ENCODE assay signal across 1 cellular context in genomic region chr12:56631790-56632700, GRCh38.
TF ChIP-seq lines count a peak whose summit lies in the region.

No MANE protein-coding gene starts in this region.

TF ChIP-seq in GM12878, 131 proteins besides CTCF, POLR2A, EP300 and RAD21:
- TF ChIP-seq TBL1XR1 (IDR thresholded peaks at IDR 0.05; ENCODE audit: low read depth, low read length) (no peak; the same call in 1 of the 2 replicates), LARP7 (IDR thresholded peaks at IDR 0.05) (no peak), PRDM15 (CRISPR knock-in tag; IDR thresholded peaks at IDR 0.05) (no peak), EED (IDR thresholded peaks at IDR 0.05; ENCODE audit: low read depth) (peak; percentile 27; the same call in 1 of the 2 replicates), SUPT20H (IDR thresholded peaks at IDR 0.05; ENCODE audit: borderline replicate concordance, control insufficient read depth, low read depth, low read length) (no peak), FOXM1 (IDR thresholded peaks at IDR 0.05; ENCODE audit: low read depth, low read length) (no peak), TCF3 (IDR thresholded peaks at IDR 0.05; ENCODE audit: borderline replicate concordance, insufficient read depth, low read depth, low read length) (no peak), IRF4 (IDR thresholded peaks at IDR 0.05; ENCODE audit: low read depth, low read length) (no peak), IKZF1 (conservative IDR thresholded peaks at IDR 0.05) (peak; percentile 70), CREM (IDR thresholded peaks at IDR 0.05; ENCODE audit: low read depth) (peak; percentile 29; the same call in 1 of the 2 replicates), NKRF (conservative IDR thresholded peaks at IDR 0.05) (no peak), ETV6 (conservative IDR thresholded peaks at IDR 0.05 in 1 of 2, IDR thresholded peaks at IDR 0.05 in 1 of 2; ENCODE audit: borderline replicate concordance in 1 of 2, low read depth in 1 of 2) (no peak), HSF1 (IDR thresholded peaks at IDR 0.05; ENCODE audit: low read depth, low read length) (no peak), YBX1 (IDR thresholded peaks at IDR 0.05) (no peak), IKZF2 (IDR thresholded peaks at IDR 0.05) (peak in 1 of 2 experiments; percentile 39; a peak in 2 of 4 replicates), YY1 (IDR thresholded peaks at IDR 0.05; ENCODE audit: low read depth, low read length) (no peak), NFXL1 (IDR thresholded peaks at IDR 0.05; ENCODE audit: borderline replicate concordance) (no peak), TCF7 (IDR thresholded peaks at IDR 0.05; ENCODE audit: borderline replicate concordance) (no peak), SP1 (IDR thresholded peaks at IDR 0.05; ENCODE audit: low read depth, low read length) (peak; percentile 42), JUNB (IDR thresholded peaks at IDR 0.05) (no peak), WRNIP1 (IDR thresholded peaks at IDR 0.05; ENCODE audit: borderline replicate concordance, low read depth, low read length) (no peak), RELB (IDR thresholded peaks at IDR 0.05; ENCODE audit: low read depth) (peak; percentile 58), ZNF24 (IDR thresholded peaks at IDR 0.05) (no peak), SREBF1 (IDR thresholded peaks at IDR 0.05; ENCODE audit: low read length) (no peak), E2F8 (IDR thresholded peaks at IDR 0.05; ENCODE audit: low read depth, partially characterized antibody) (no peak), EGR1 (IDR thresholded peaks at IDR 0.05; ENCODE audit: borderline replicate concordance in 1 of 2, low read depth in 2 of 2, low read length in 2 of 2) (peak in 1 of 2 experiments; percentile 92; a peak in 2 of 3 replicates), MYB (IDR thresholded peaks at IDR 0.05; ENCODE audit: borderline replicate concordance, low read depth, low read length) (no peak), DPF2 (IDR thresholded peaks at IDR 0.05) (0 out of 2 replicates have a peak, but pooled peaks have one; percentile 36), CBFB (IDR thresholded peaks at IDR 0.05; ENCODE audit: low read depth) (0 out of 2 replicates have a peak, but pooled peaks have one; percentile 31), NR2F1 (conservative IDR thresholded peaks at IDR 0.05) (peak; percentile 29), ESRRA (IDR thresholded peaks at IDR 0.05; ENCODE audit: low read length) (peak; percentile 77; the same call in 1 of the 2 replicates), NRF1 (conservative IDR thresholded peaks at IDR 0.05; ENCODE audit: low read depth, low read length) (no peak), MEF2B (IDR thresholded peaks at IDR 0.05; ENCODE audit: partially characterized antibody, poor library complexity, severe bottlenecking) (no peak), FOS (IDR thresholded peaks at IDR 0.05; ENCODE audit: borderline replicate concordance, extremely low read depth, insufficient read length) (no peak), SPI1 (IDR thresholded peaks at IDR 0.05; ENCODE audit: borderline replicate concordance, insufficient read depth, low read depth, low read length) (peak; percentile 85), BRCA1 (IDR thresholded peaks at IDR 0.05; ENCODE audit: low read depth, low read length) (no peak)
